In genomic region chr16:56960681-56961281, GRCh38 we compare ENCODE assay signal across 1 cellular context.
TF ChIP-seq lines count a peak whose summit lies in the region.

No MANE protein-coding gene starts in this region.

TF ChIP-seq in IMR-90, 13 proteins besides CTCF, POLR2A, EP300 and RAD21 (continued from another document):
- TF ChIP-seq ELK1 (IDR thresholded peaks at IDR 0.05; ENCODE audit: borderline replicate concordance, low read depth, low read length): no peak
- TF ChIP-seq CHD1 (IDR thresholded peaks at IDR 0.05; ENCODE audit: low read depth, low read length): no peak
- TF ChIP-seq RCOR1 (IDR thresholded peaks at IDR 0.05; ENCODE audit: insufficient replicate concordance, low read length): no peak
- no peak for TF ChIP-seq FOS (IDR thresholded peaks at IDR 0.05; ENCODE audit: low read depth, low read length)
- TF ChIP-seq MAZ (IDR thresholded peaks at IDR 0.05; ENCODE audit: borderline replicate concordance, low read depth, low read length): no peak
- no peak for TF ChIP-seq USF2 (IDR thresholded peaks at IDR 0.05; ENCODE audit: low read depth, low read length)
- TF ChIP-seq NFE2L2 (IDR thresholded peaks at IDR 0.05; ENCODE audit: low read depth, low read length): no peak
- no peak for TF ChIP-seq SMC3 (IDR thresholded peaks at IDR 0.05; ENCODE audit: low read depth, low read length)
- no peak for TF ChIP-seq CEBPB (IDR thresholded peaks at IDR 0.05; ENCODE audit: low read depth, low read length)
TF ChIP-seq in IMR-90: peak in this region for 0.
